12 cellular contexts compared by ENCODE assay signal in genomic region chr2:159147687-159148086, GRCh38.
DNase-seq lines count a peak whose midpoint lies in the region; ATAC-seq and TF ChIP-seq lines count a peak whose summit lies in the region.
"Had no signal": no experiment of that assay in that cellular context is flagged by ENCODE, and none has a peak within 500 bp of the region (broad histone marks: within the 10 kb centered on the region; RNA-seq: fewer than 3 reads in every experiment).

No MANE protein-coding gene starts in this region.

- H3K4me1 ChIP-seq in DND-41 (ENCODE audit: insufficient read depth, low read length): no peaks in the 10 kb centered on the region
- H3K4me1 ChIP-seq in esophagus squamous epithelium: peaks cover 5 to 74% (median 27%) of the 10 kb centered on the region in 3 donors
- peaks cover 20% of the 10 kb centered on the region for H3K4me1 ChIP-seq in skeletal muscle satellite cell (ENCODE audit: control insufficient read depth, insufficient read depth, low read length)

- H3K4me3 ChIP-seq in DND-41 (ENCODE audit: low read depth in 1 of 2, low read length in 2 of 2) (no peak overlapping the region), esophagus squamous epithelium (no peak overlapping the region), skeletal muscle satellite cell (ENCODE audit: low read length) (no peak overlapping the region)
- H3K4me3 ChIP-seq: gastrocnemius medialis had no signal

- TF ChIP-seq POLR2A in esophagus squamous epithelium (IDR thresholded peaks at IDR 0.05): no peak

- no peaks in the 10 kb centered on the region for H3K27me3 ChIP-seq in DND-41 (ENCODE audit: insufficient read depth, low read length, poor library complexity)
- H3K27me3 ChIP-seq in esophagus squamous epithelium: no peaks in the 10 kb centered on the region
- no peaks in the 10 kb centered on the region for H3K27me3 ChIP-seq in skeletal muscle satellite cell (ENCODE audit: control insufficient read depth, insufficient read depth, low read length)
- H3K27me3 ChIP-seq: gastrocnemius medialis had no signal

- ATAC-seq in DND-41 (ENCODE audit: insufficient read depth, low read depth) (no peak), GM21723 (IDR thresholded peaks at IDR 0.05; ENCODE audit: unreplicated experiment) (no peak)
- ATAC-seq: activated CD8-positive, alpha-beta memory T cell treated with anti-CD3 and anti-CD28 coated beads, Interleukin-2, amount 10 ng/mL, durations not matched to agents 7 days and 5 days had no signal

- H3K36me3 ChIP-seq in DND-41 (ENCODE audit: insufficient read depth, low read length) (peaks cover 13% of the 10 kb centered on the region; the same call in 1 of the 2 replicates), esophagus squamous epithelium (peaks cover 0 to 30% (median 0%) of the 10 kb centered on the region in 3 donors), skeletal muscle satellite cell (ENCODE audit: insufficient read depth, low read length) (peaks cover 13% of the 10 kb centered on the region)
- H3K36me3 ChIP-seq: gastrocnemius medialis had no signal

- H3K9me3 ChIP-seq in DND-41 (ENCODE audit: insufficient read depth, low read length, severe bottlenecking): no peaks in the 10 kb centered on the region
- H3K9me3 ChIP-seq in esophagus squamous epithelium: no peaks in the 10 kb centered on the region
- H3K9me3 ChIP-seq in skeletal muscle satellite cell (replicated peaks; ENCODE audit: low read length): no peaks in the 10 kb centered on the region
- H3K9me3 ChIP-seq: gastrocnemius medialis had no signal

- no peak for DNase-seq in DND-41
- DNase-seq in MV-4-11 (lab: John Stamatoyannopoulos, UW): peak; percentile 56
- DNase-seq in esophagus squamous epithelium (lab: John Stamatoyannopoulos, UW): no peak
- no peak for DNase-seq in SK-N-DZ (ENCODE audit: low spot score)
- no peak for DNase-seq in DMS79 (lab: John Stamatoyannopoulos, UW)
- DNase-seq: activated CD4-positive, CD25-positive, alpha-beta regulatory T cell treated with anti-CD3 and anti-CD28 coated beads, Interleukin-2, amount 50 U/mL, for 72 hours; activated CD8-positive, alpha-beta memory T cell treated with anti-CD3 and anti-CD28 coated beads, Interleukin-2, amount 10 ng/mL, durations not matched to agents 7 days and 5 days; activated effector memory CD4-positive, alpha-beta T cell treated with Interleukin-2 at 50 U/mL for 16 hours; DMS53; gastrocnemius medialis had no signal

- intact Hi-C loops in esophagus squamous epithelium (cut with DNase I): no loop called here

- WGBS in esophagus squamous epithelium, 2 donors: 78 to 80% methylated on average over 3 of the region's 3 CpGs

- H2AFZ ChIP-seq in DND-41 (ENCODE audit: low read depth, low read length): no peak overlapping the region

- H4K20me1 ChIP-seq in DND-41 (ENCODE audit: insufficient read depth, low read length): no peaks in the 10 kb centered on the region

- TF ChIP-seq CTCF in DND-41 (IDR thresholded peaks at IDR 0.05; ENCODE audit: borderline replicate concordance, extremely low read depth, low read length, poor library complexity, severe bottlenecking) (no peak), esophagus squamous epithelium (IDR thresholded peaks at IDR 0.05) (no peak)

- 0 out of 2 replicates have a peak overlapping the region, but pooled peaks have one; percentile 27 for H3K27ac ChIP-seq in DND-41 (ENCODE audit: low read length)
- peak overlapping the region; percentile 72 to 91 (median 86) for H3K27ac ChIP-seq in esophagus squamous epithelium
- H3K27ac ChIP-seq: gastrocnemius medialis had no signal

- H3K4me2 ChIP-seq in DND-41 (ENCODE audit: insufficient read depth, low read length): no peak overlapping the region
- H3K4me2 ChIP-seq in skeletal muscle satellite cell (ENCODE audit: low read length): peak overlapping the region; percentile 67

- H3K79me2 ChIP-seq in DND-41 (ENCODE audit: insufficient read depth, low read length): no peaks in the 10 kb centered on the region

- H3K9ac ChIP-seq in DND-41 (ENCODE audit: low read depth, low read length): no peak overlapping the region
- H3K9ac ChIP-seq in skeletal muscle satellite cell (ENCODE audit: low read depth, low read length): no peak overlapping the region
